In genomic region chr3:88707837-88708236, GRCh38 we compare ENCODE assay signal across 25 cellular contexts.
"Had no signal": no experiment of that assay in that cellular context is flagged by ENCODE, and none has a peak within 500 bp of the region (broad histone marks: within the 10 kb centered on the region; RNA-seq: fewer than 3 reads in every experiment).

No MANE protein-coding gene starts in this region.

- H3K27ac Mint-ChIP-seq: IgD-negative memory B cell had no signal

- ATAC-seq: K562 had no signal

- H3K36me3 Mint-ChIP-seq: IgD-negative memory B cell had no signal

- H3K27me3 Mint-ChIP-seq: IgD-negative memory B cell had no signal

- H3K4me1 ChIP-seq: SJSA1 had no signal

- H3K27ac ChIP-seq: HL-60, KMS-11, SJSA1, SK-N-MC had no signal

- DNase-seq: Kasumi-1, MM.1S, NCI-H1092 treated with DMSO at 0.1 percent for 48 hours, NCI-H1436, NCI-H187, NCI-H2029, NCI-H2081 treated with DMSO at 0.1 percent for 48 hours, NCI-H2171, NCI-H226, NCI-H446, NCI-H510A, NCI-H524 treated with DMSO at 0.1 percent for 48 hours, NCI-H69, NCI-H774, Right ventricle myocardium superior, RPMI8226, SIG-M5 had no signal

- H3K36me3 ChIP-seq: SJSA1 had no signal

- H3K4me3 ChIP-seq: K562, SJSA1, SK-N-MC had no signal

- H3K4me3 Mint-ChIP-seq: IgD-negative memory B cell had no signal

- H3K27me3 ChIP-seq: SJSA1 had no signal

- H3K9me3 ChIP-seq: SJSA1 had no signal

- FAIRE-seq: HTR-8/SVneo, K562, RCC 7860 had no signal
